ENCODE assay signal across 1 cellular context in genomic region chr21:27694667-27695066, GRCh38.
TF ChIP-seq lines count a peak whose summit lies in the region.

No MANE protein-coding gene starts in this region.

TF ChIP-seq in WTC11, 78 proteins besides CTCF, POLR2A, EP300 and RAD21 (continued from another document):
- TF ChIP-seq HMGXB4 (CRISPR knock-in tag; IDR thresholded peaks at IDR 0.05) = no peak
- no peak for TF ChIP-seq MXD4 (CRISPR knock-in tag; IDR thresholded peaks at IDR 0.05; ENCODE audit: borderline replicate concordance)
- TF ChIP-seq CBFB (CRISPR knock-in tag; IDR thresholded peaks at IDR 0.05; ENCODE audit: low read depth) = no peak
- TF ChIP-seq, protein P1, sequence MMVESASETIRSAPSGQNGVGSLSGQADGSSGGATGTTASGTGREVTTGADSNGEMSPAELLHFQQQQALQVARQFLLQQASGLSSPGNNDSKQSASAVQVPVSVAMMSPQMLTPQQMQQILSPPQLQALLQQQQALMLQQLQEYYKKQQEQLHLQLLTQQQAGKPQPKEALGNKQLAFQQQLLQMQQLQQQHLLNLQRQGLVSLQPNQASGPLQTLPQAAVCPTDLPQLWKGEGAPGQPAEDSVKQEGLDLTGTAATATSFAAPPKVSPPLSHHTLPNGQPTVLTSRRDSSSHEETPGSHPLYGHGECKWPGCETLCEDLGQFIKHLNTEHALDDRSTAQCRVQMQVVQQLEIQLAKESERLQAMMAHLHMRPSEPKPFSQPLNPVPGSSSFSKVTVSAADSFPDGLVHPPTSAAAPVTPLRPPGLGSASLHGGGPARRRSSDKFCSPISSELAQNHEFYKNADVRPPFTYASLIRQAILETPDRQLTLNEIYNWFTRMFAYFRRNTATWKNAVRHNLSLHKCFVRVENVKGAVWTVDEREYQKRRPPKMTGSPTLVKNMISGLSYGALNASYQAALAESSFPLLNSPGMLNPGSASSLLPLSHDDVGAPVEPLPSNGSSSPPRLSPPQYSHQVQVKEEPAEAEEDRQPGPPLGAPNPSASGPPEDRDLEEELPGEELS (CRISPR knock-in tag; IDR thresholded peaks at IDR 0.05) = no peak
- no peak for TF ChIP-seq NFATC4 (CRISPR knock-in tag; IDR thresholded peaks at IDR 0.05)
- TF ChIP-seq, protein P2, sequence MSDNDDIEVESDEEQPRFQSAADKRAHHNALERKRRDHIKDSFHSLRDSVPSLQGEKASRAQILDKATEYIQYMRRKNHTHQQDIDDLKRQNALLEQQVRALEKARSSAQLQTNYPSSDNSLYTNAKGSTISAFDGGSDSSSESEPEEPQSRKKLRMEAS (CRISPR knock-in tag; IDR thresholded peaks at IDR 0.05) = no peak
